ENCODE assay signal across 8 cellular contexts in the genomic region with DNA sequence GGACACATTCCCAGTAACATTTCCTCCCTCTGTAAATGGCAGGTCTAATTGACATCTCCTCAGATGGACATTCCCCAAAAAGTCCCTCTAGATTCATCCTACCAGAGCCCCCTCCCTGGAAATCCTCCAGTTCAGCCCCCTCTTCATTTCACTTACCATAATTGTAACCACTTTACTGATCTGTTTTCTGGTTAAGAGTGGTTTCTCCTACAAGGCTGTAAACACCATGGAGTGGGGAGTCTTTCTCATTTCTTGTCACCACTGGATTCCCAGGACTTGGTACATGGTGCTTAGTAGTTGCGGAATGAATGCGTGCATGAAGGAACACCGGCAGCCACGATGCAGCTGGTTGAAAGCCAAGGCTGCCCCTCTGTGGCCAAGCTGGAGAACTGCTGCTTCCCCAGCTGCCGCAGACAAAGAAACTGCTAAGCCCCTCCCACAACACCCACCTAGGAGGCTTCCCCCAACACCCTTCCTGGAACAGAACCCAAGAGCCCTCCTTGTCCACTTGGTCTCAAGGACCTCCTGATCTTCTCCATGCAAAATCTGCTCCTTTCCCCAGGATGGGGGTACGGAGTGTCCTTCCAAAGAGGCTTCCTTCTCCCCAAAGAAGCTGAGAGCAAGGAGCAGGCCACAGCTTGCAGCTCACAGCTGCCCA. TPM values are rescaled to one million over a fixed set of nuclear protein-coding genes. Genes with fewer than 3 reads are reported as not detected.
DNase-seq lines count a peak whose midpoint lies in the region; ATAC-seq and TF ChIP-seq lines count a peak whose summit lies in the region.

No MANE protein-coding gene starts in this region.

- no peak overlapping the region for H3K9ac ChIP-seq in adipocyte (ENCODE audit: low read length)

- H3K4me1 ChIP-seq in adipocyte (ENCODE audit: control insufficient read depth, insufficient read depth, low read length) (peaks cover 17% of the 10 kb centered on the region), left ventricle myocardium inferior (peaks cover 4% of the 10 kb centered on the region)

- intact Hi-C loops in left ventricle myocardium inferior (cut with micrococcal nuclease): loop anchor here (5.0 kb wide), 1 partner anchor 39 kb away; no protein-coding TSS in a partner anchor

- H3K9me3 ChIP-seq in adipocyte (ENCODE audit: control insufficient read depth, low read length): no peaks in the 10 kb centered on the region
- H3K9me3 ChIP-seq in left ventricle myocardium inferior (replicated peaks): no peaks in the 10 kb centered on the region

- no peak overlapping the region for H3K27ac ChIP-seq in left ventricle myocardium inferior (replicated peaks)

- no peaks in the 10 kb centered on the region for H3K27me3 ChIP-seq in adipocyte (replicated peaks; ENCODE audit: control insufficient read depth, insufficient read depth, low read length)
- no peaks in the 10 kb centered on the region for H3K27me3 ChIP-seq in left ventricle myocardium inferior (ENCODE audit: low read depth)

- no peak for ATAC-seq in GM19324 (IDR thresholded peaks at IDR 0.05; ENCODE audit: low FRiP score, unreplicated experiment)

- DNase-seq in NCI-H2107 (lab: John Stamatoyannopoulos, UW): peak; percentile 29
- no peak for DNase-seq in NCI-H2107 treated with DMSO at 0.1 percent for 48 hours (lab: John Stamatoyannopoulos, UW; ENCODE audit: unreplicated experiment)
- DNase-seq in MV-4-11 (lab: John Stamatoyannopoulos, UW): peak; percentile 71
- peak; percentile 66 for DNase-seq in SW480 (ENCODE audit: low spot score)
- peak; percentile 93 for DNase-seq in adipocyte (ENCODE audit: low read depth)
- DNase-seq in left ventricle myocardium inferior: peak; percentile 69
- peak; percentile 53 for DNase-seq in pulmonary artery endothelial cell (ENCODE audit: low read depth, low spot score)

- peaks cover 38% of the 10 kb centered on the region for H3K36me3 ChIP-seq in adipocyte (ENCODE audit: control insufficient read depth, insufficient read depth, low read length, severe bottlenecking)
- H3K36me3 ChIP-seq in left ventricle myocardium inferior: peaks cover 30% of the 10 kb centered on the region

- H3K4me3 ChIP-seq in adipocyte (ENCODE audit: low read length) (no peak overlapping the region), left ventricle myocardium inferior (no peak overlapping the region)

- peak; percentile 97 for TF ChIP-seq CTCF in left ventricle myocardium inferior (IDR thresholded peaks at IDR 0.05; ENCODE audit: borderline replicate concordance)

RNA-seq across cellular contexts. Expression of a gene that starts 18.6 kb away (rescaled TPM):
- 3.1 TPM for total RNA-seq in left ventricle myocardium inferior
- 9.1 and 15.8 TPM in 2 replicates for total RNA-seq in pulmonary artery endothelial cell

RNA-seq across cellular contexts. Expression of a gene that starts 39.4 kb away (rescaled TPM):
- total RNA-seq in left ventricle myocardium inferior (16.1 TPM), pulmonary artery endothelial cell (19.1 and 21.4 TPM in 2 replicates)

RNA-seq across cellular contexts. Expression of a gene that starts 51.2 kb away (rescaled TPM):
- total RNA-seq in left ventricle myocardium inferior (40.3 TPM), pulmonary artery endothelial cell (30.5 and 36.7 TPM in 2 replicates)
